12 cellular contexts compared by ENCODE assay signal in the genomic region with DNA sequence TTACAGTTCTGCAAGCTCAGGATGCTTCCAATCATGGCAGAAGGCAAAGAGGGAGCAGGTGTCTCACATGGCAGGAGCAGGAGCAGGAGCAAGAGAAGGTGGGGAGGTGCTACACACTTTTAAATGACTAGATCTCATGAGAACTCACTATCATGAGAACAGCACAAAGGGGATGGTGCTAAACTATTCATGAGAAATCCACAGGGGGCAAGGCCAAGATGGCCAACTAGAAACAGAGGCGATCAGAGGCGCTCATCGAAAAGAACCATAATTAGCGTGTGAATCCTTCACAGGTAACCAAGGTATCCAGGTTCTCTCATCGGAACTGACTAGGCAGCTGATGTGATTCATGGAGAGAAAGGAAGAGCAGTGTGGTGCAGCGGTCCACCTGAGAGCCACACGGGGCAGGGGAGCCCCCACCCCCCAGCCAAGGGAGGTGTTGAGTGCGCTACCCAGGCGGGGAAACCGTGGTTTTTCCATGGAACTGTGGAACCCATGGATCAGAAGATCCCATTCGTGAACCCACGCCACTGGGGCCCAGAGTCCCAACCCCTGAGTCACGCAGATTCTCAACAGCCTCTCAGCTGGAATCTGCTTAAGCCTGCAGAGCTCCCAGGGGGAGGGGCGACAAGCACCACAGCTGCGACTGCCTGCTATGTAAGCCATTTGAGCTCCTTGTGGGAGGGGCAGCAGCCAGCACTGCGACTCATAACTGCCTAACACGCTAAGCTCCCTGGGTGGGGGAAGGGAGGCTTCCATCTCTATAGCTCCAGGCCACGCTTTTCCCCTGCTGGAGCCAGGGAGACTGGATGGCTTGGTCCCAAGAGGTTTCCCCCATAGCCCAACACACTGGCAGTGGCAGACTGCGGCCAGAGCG.
DNase-seq lines count a peak whose midpoint lies in the region; ATAC-seq and TF ChIP-seq lines count a peak whose summit lies in the region.
"Had no signal": no experiment of that assay in that cellular context is flagged by ENCODE, and none has a peak within 500 bp of the region (broad histone marks: within the 10 kb centered on the region; RNA-seq: fewer than 3 reads in every experiment).

No MANE protein-coding gene starts in this region.

- H3K4me3 Mint-ChIP-seq in stimulated activated effector memory CD8-positive, alpha-beta T cell treated with anti-CD3 and anti-CD28 coated beads, Interleukin-12 subunit alpha, Interleukin-12 subunit beta, amount 100 ng/mL, for 72 hours = no peak overlapping the region

- no peak overlapping the region for H3K27ac Mint-ChIP-seq in stimulated activated effector memory CD8-positive, alpha-beta T cell treated with anti-CD3 and anti-CD28 coated beads, Interleukin-12 subunit alpha, Interleukin-12 subunit beta, amount 100 ng/mL, for 72 hours

- no peaks in the 10 kb centered on the region for H3K9me3 Mint-ChIP-seq in stimulated activated effector memory CD8-positive, alpha-beta T cell treated with anti-CD3 and anti-CD28 coated beads, Interleukin-12 subunit alpha, Interleukin-12 subunit beta, amount 100 ng/mL, for 72 hours

- H3K4me3 ChIP-seq in AG09309 (ENCODE audit: control insufficient read depth, low read depth, low read length) = no peak overlapping the region

- H3K36me3 Mint-ChIP-seq in stimulated activated effector memory CD8-positive, alpha-beta T cell treated with anti-CD3 and anti-CD28 coated beads, Interleukin-12 subunit alpha, Interleukin-12 subunit beta, amount 100 ng/mL, for 72 hours = no peaks in the 10 kb centered on the region

- H3K4me1 Mint-ChIP-seq in stimulated activated effector memory CD8-positive, alpha-beta T cell treated with anti-CD3 and anti-CD28 coated beads, Interleukin-12 subunit alpha, Interleukin-12 subunit beta, amount 100 ng/mL, for 72 hours = no peaks in the 10 kb centered on the region

- peak; percentile 10 for DNase-seq in AG09309 (ENCODE audit: low read depth)
- peak; percentile 58 for DNase-seq in HK-2 (ENCODE audit: unreplicated experiment)
- peak; percentile 33 for DNase-seq in SW480 (ENCODE audit: low spot score)
- peak; percentile 57 for DNase-seq in iPS DF 19.7 (ENCODE audit: low read depth, low spot score)
- DNase-seq in activated T-cell treated with anti-CD3 and anti-CD28 coated beads, Interleukin-2, amount 50 U/mL, for 1 hour = no peak
- no peak for DNase-seq in activated CD8-positive, alpha-beta memory T cell treated with anti-CD3 and anti-CD28 coated beads, Interleukin-2, amount 50 U/mL, for 4 hours
- DNase-seq in stimulated activated effector memory CD8-positive, alpha-beta T cell treated with anti-CD3 and anti-CD28 coated beads, Interleukin-12 subunit alpha, Interleukin-12 subunit beta, amount 100 ng/mL, for 72 hours (ENCODE audit: low spot score in 2 of 2) = no peak
- DNase-seq: DMS79 treated with DMSO at 0.1 percent for 48 hours; effector CD4-positive, alpha-beta T cell; midbrain had no signal

- no peak for ATAC-seq in stimulated activated effector memory CD8-positive, alpha-beta T cell treated with anti-CD3 and anti-CD28 coated beads, Interleukin-12 subunit alpha, Interleukin-12 subunit beta, amount 100 ng/mL, for 72 hours
- no peak for ATAC-seq in HG02885 (IDR thresholded peaks at IDR 0.05; ENCODE audit: poor library complexity, unreplicated experiment)
- ATAC-seq: Right ventricle myocardium inferior had no signal

- no peak for TF ChIP-seq CTCF in AG09309 (IDR thresholded peaks at IDR 0.05; ENCODE audit: control insufficient read depth, insufficient read depth, low read depth, low read length, missing control alignments)

Comparison
In these comparisons a context has a peak if more than half of its experiments do, and no peak if none do; other contexts are left out.
1. DNase-seq: peak in AG09309 (single experiment), HK-2 (single experiment), SW480 (single experiment) and iPS DF 19.7 (single experiment); none in activated T-cell treated with anti-CD3 and anti-CD28 coated beads, Interleukin-2, amount 50 U/mL, for 1 hour (single experiment), activated CD8-positive, alpha-beta memory T cell treated with anti-CD3 and anti-CD28 coated beads, Interleukin-2, amount 50 U/mL, for 4 hours (single experiment) and stimulated activated effector memory CD8-positive, alpha-beta T cell treated with anti-CD3 and anti-CD28 coated beads, Interleukin-12 subunit alpha, Interleukin-12 subunit beta, amount 100 ng/mL, for 72 hours (0 of 2).